In genomic region chr7:2278026-2278425, GRCh38 we compare ENCODE assay signal across 29 cellular contexts.
"Had no signal": no experiment of that assay in that cellular context is flagged by ENCODE, and none has a peak within 500 bp of the region (broad histone marks: within the 10 kb centered on the region; RNA-seq: fewer than 3 reads in every experiment).

No MANE protein-coding gene starts in this region.

- DNase-seq: activated CD4-positive, alpha-beta T cell treated with anti-CD3 and anti-CD28 coated beads for 36 hours; activated CD4-positive, CD25-positive, alpha-beta regulatory T cell; activated CD8-positive, alpha-beta memory T cell treated with anti-CD3 and anti-CD28 coated beads for 24 hours; activated effector memory CD4-positive, alpha-beta T cell treated with Interleukin-2 at 50 U/mL for 16 hours; activated naive CD4-positive, alpha-beta T cell treated with Interleukin-2 at 50 U/mL for 16 hours; aorta; body of pancreas; dermis blood vessel endothelial cell; effector CD4-positive, alpha-beta T cell; esophagus squamous epithelium; foreskin melanocyte; heart right ventricle; islet precursor cell; left cardiac atrium; midbrain; naive thymus-derived CD8-positive, alpha-beta T cell; ovary; right lobe of liver; stimulated activated CD4-positive, alpha-beta T cell treated with anti-CD3 and anti-CD28 coated beads, Interleukin-4, amount 100 ng/mL, for 1 hour; stomach; T-helper 2 cell; thyroid gland; upper lobe of left lung had no signal

- H3K27ac Mint-ChIP-seq: activated CD4-positive, alpha-beta T cell treated with anti-CD3 and anti-CD28 coated beads for 36 hours; activated naive CD8-positive, alpha-beta T cell; memory B cell; naive thymus-derived CD8-positive, alpha-beta T cell; progenitor cell of endocrine pancreas; stimulated activated effector memory CD8-positive, alpha-beta T cell treated with anti-CD3 and anti-CD28 coated beads, Interleukin-12 subunit alpha, Interleukin-12 subunit beta, amount 100 ng/mL, for 72 hours had no signal

- H3K27me3 Mint-ChIP-seq: activated CD4-positive, alpha-beta T cell treated with anti-CD3 and anti-CD28 coated beads for 36 hours; activated naive CD8-positive, alpha-beta T cell; memory B cell; naive thymus-derived CD8-positive, alpha-beta T cell; progenitor cell of endocrine pancreas had no signal

- H3K36me3 Mint-ChIP-seq: activated naive CD8-positive, alpha-beta T cell had no signal

- H3K4me3 Mint-ChIP-seq: activated CD4-positive, alpha-beta T cell treated with anti-CD3 and anti-CD28 coated beads for 36 hours; activated naive CD8-positive, alpha-beta T cell; memory B cell; naive thymus-derived CD8-positive, alpha-beta T cell; neural crest cell; stimulated activated effector memory CD8-positive, alpha-beta T cell treated with anti-CD3 and anti-CD28 coated beads, Interleukin-12 subunit alpha, Interleukin-12 subunit beta, amount 100 ng/mL, for 72 hours had no signal

- H3K36me3 ChIP-seq: ovary, right lobe of liver had no signal

- H3K9me3 ChIP-seq: body of pancreas, esophagus squamous epithelium, heart right ventricle, ovary, right lobe of liver, stomach, thyroid gland, upper lobe of left lung had no signal

- ATAC-seq: activated CD4-positive, alpha-beta T cell treated with anti-CD3 and anti-CD28 coated beads for 36 hours; body of pancreas; heart right ventricle; left cardiac atrium; naive thymus-derived CD8-positive, alpha-beta T cell; right lobe of liver; stimulated activated effector memory CD8-positive, alpha-beta T cell treated with anti-CD3 and anti-CD28 coated beads, Interleukin-12 subunit alpha, Interleukin-12 subunit beta, amount 100 ng/mL, for 72 hours had no signal

- H3K9me3 Mint-ChIP-seq: memory B cell; naive thymus-derived CD8-positive, alpha-beta T cell; neural crest cell; stimulated activated effector memory CD8-positive, alpha-beta T cell treated with anti-CD3 and anti-CD28 coated beads, Interleukin-12 subunit alpha, Interleukin-12 subunit beta, amount 100 ng/mL, for 72 hours had no signal

- H3K4me1 Mint-ChIP-seq: stimulated activated effector memory CD8-positive, alpha-beta T cell treated with anti-CD3 and anti-CD28 coated beads, Interleukin-12 subunit alpha, Interleukin-12 subunit beta, amount 100 ng/mL, for 72 hours had no signal

- H3K4me3 ChIP-seq: body of pancreas, esophagus squamous epithelium, heart right ventricle, ovary, right lobe of liver, stomach, thyroid gland, upper lobe of left lung had no signal

- H3K27me3 ChIP-seq: body of pancreas, esophagus squamous epithelium, heart right ventricle, ovary, right lobe of liver, stomach, thyroid gland, upper lobe of left lung had no signal

- H3K27ac ChIP-seq: body of pancreas, epithelial cell of prostate, esophagus squamous epithelium, heart right ventricle, ovary, right lobe of liver, stomach, thyroid gland, upper lobe of left lung had no signal
